ENCODE assay signal across 20 cellular contexts in genomic region chr16:14177704-14178103, GRCh38.
"Had no signal": no experiment of that assay in that cellular context is flagged by ENCODE, and none has a peak within 500 bp of the region (broad histone marks: within the 10 kb centered on the region; RNA-seq: fewer than 3 reads in every experiment).

No MANE protein-coding gene starts in this region.

- FAIRE-seq: RCC 7860 had no signal

- H3K27me3 ChIP-seq: SJSA1 had no signal

- DNase-seq: KBM-7, MV-4-11, NCI-H1048, NCI-H1105, NCI-H1417, NCI-H1436 treated with DMSO at 0.1 percent for 48 hours, NCI-H1694, NCI-H187 treated with DMSO at 0.1 percent for 48 hours, NCI-H2081, NCI-H2107, NCI-H2227 treated with DMSO at 0.1 percent for 48 hours, NCI-H524, NCI-H526 treated with DMSO at 0.1 percent for 48 hours, NCI-H748 treated with DMSO at 0.1 percent for 48 hours, Right ventricle myocardium superior, RPMI8226, SIG-M5 had no signal

- H3K36me3 ChIP-seq: SJSA1 had no signal

- H3K4me3 ChIP-seq: SJSA1, SK-N-MC had no signal

- H3K9me3 ChIP-seq: SJSA1 had no signal
